1 cellular context compared by ENCODE assay signal in the genomic region with DNA sequence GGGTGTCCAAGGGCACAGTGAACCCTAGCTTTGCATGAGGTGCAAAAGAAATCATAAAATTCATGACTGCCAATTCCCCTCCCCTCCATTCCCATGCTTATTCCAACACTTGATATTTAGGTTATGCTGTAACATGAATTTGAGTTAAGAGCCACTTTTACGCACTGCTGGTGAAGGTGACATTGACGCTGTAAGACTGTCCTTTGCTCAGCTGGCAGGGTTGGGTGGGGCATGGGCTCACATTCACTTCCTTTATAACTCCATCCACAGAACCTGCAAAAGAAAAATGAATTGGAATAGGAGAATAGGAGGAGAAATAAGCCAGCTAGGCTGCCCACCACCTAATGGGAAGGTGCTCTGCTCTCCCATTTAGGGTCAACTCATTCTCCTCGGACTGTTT.
TF ChIP-seq lines count a peak whose summit lies in the region.

No MANE protein-coding gene starts in this region.

TF ChIP-seq in WTC11, 78 proteins besides CTCF, POLR2A, EP300 and RAD21 (continued from another document):
- TF ChIP-seq, protein P1, sequence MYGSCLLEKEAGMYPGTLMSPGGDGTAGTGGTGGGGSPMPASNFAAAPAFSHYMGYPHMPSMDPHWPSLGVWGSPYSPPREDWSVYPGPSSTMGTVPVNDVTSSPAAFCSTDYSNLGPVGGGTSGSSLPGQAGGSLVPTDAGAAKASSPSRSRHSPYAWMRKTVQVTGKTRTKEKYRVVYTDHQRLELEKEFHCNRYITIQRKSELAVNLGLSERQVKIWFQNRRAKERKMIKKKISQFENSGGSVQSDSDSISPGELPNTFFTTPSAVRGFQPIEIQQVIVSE (CRISPR knock-in tag; IDR thresholded peaks at IDR 0.05; ENCODE audit: borderline replicate concordance), result no peak
- TF ChIP-seq, protein P2, sequence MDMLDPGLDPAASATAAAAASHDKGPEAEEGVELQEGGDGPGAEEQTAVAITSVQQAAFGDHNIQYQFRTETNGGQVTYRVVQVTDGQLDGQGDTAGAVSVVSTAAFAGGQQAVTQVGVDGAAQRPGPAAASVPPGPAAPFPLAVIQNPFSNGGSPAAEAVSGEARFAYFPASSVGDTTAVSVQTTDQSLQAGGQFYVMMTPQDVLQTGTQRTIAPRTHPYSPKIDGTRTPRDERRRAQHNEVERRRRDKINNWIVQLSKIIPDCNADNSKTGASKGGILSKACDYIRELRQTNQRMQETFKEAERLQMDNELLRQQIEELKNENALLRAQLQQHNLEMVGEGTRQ (CRISPR knock-in tag; IDR thresholded peaks at IDR 0.05), result no peak
- TF ChIP-seq ZNF263 (CRISPR knock-in tag; IDR thresholded peaks at IDR 0.05; ENCODE audit: low read depth) (no peak), CBFB (CRISPR knock-in tag; IDR thresholded peaks at IDR 0.05; ENCODE audit: low read depth) (no peak), GRHL2 (CRISPR knock-in tag; IDR thresholded peaks at IDR 0.05; ENCODE audit: insufficient replicate concordance, severe bottlenecking) (no peak)
